19 cellular contexts compared by ENCODE assay signal in the genomic region with DNA sequence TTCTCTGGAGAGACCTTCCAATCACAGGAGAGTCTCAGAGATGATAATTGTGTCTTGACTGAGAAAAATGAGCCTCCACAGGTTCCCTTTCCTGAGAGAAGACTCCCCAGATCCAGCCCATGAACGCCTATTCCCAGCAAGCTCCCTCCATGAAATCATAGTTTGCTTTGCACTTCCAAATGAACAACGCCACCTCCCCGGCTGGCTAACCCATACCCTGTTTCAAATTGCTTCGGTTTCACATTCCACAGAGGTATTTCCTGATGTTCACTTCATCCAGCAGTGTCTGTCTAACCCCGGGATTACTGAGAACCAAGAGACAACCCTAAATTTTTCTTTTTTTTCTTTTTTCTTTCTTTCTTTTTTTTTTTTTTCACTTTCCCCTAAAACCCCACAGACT.
A peak's percentile ranks its signal among the peaks of the same experiment; 100 is the strongest.
DNase-seq lines count a peak whose midpoint lies in the region; ATAC-seq and TF ChIP-seq lines count a peak whose summit lies in the region.
"Had no signal": no experiment of that assay in that cellular context is flagged by ENCODE, and none has a peak within 500 bp of the region (broad histone marks: within the 10 kb centered on the region; RNA-seq: fewer than 3 reads in every experiment).

No MANE protein-coding gene starts in this region.

- H3K27ac ChIP-seq in mammary epithelial cell (ENCODE audit: insufficient read depth, low read depth, low read length): no peak overlapping the region
- no peak overlapping the region for H3K27ac ChIP-seq in breast epithelium
- H3K27ac ChIP-seq in upper lobe of left lung: no peak overlapping the region
- H3K27ac ChIP-seq: 22Rv1, BLaER1 had no signal

- peaks cover 12% of the 10 kb centered on the region for H3K4me1 ChIP-seq in mammary epithelial cell (ENCODE audit: insufficient read depth, low read length)
- no peaks in the 10 kb centered on the region for H3K4me1 ChIP-seq in breast epithelium
- H3K4me1 ChIP-seq in upper lobe of left lung: peaks cover 0 to 7% (median 5%) of the 10 kb centered on the region in 4 donors

- H4K20me1 ChIP-seq in mammary epithelial cell (ENCODE audit: insufficient read depth, low read length): no peaks in the 10 kb centered on the region
- H4K20me1 ChIP-seq: BLaER1 had no signal

- H3K4me3 ChIP-seq in mammary epithelial cell (replicated peaks in 1 of 3; ENCODE audit: insufficient read depth in 1 of 3, low read depth in 2 of 3, low read length in 3 of 3) (no peak overlapping the region), breast epithelium (no peak overlapping the region), upper lobe of left lung (no peak overlapping the region)
- H3K4me3 ChIP-seq: BLaER1, MG63 had no signal

- no peak overlapping the region for H3K4me2 ChIP-seq in mammary epithelial cell (ENCODE audit: insufficient read depth, low read depth, low read length)
- H3K4me2 ChIP-seq: BLaER1 had no signal

- H3K79me2 ChIP-seq in mammary epithelial cell (ENCODE audit: insufficient read depth, low read length): no peaks in the 10 kb centered on the region

- intact Hi-C loops in mammary epithelial cell (cut with micrococcal nuclease) (no loop called here), breast epithelium (cut with DNase I; ENCODE audit: low total_unique reads) (no loop called here)

- TF ChIP-seq CTCF in mammary epithelial cell (conservative IDR thresholded peaks at IDR 0.05 in 1 of 2, IDR thresholded peaks at IDR 0.05 in 1 of 2; ENCODE audit: extremely low read depth in 1 of 2, insufficient read depth in 1 of 2, low read depth in 1 of 2, low read length in 2 of 2): no peak
- no peak for TF ChIP-seq CTCF in breast epithelium (IDR thresholded peaks at IDR 0.05)
- TF ChIP-seq CTCF in brain (conservative IDR thresholded peaks at IDR 0.05): no peak
- TF ChIP-seq CTCF in mesothelial cell of epicardium (IDR thresholded peaks at IDR 0.05; ENCODE audit: unreplicated experiment): no peak
- no peak for TF ChIP-seq CTCF in upper lobe of left lung (IDR thresholded peaks at IDR 0.05)

- H3K36me3 ChIP-seq in mammary epithelial cell (ENCODE audit: insufficient read depth, low read length): no peaks in the 10 kb centered on the region
- H3K36me3 ChIP-seq in breast epithelium: no peaks in the 10 kb centered on the region
- H3K36me3 ChIP-seq in upper lobe of left lung: no peaks in the 10 kb centered on the region
- H3K36me3 ChIP-seq: BLaER1, MG63 had no signal

- in situ Hi-C loops in mammary epithelial cell (cut with MboI; ENCODE audit: low sequenced_read_pairs in 2 of 2): no loop called here

- H3K27me3 Mint-ChIP-seq in brain: peaks cover 2% of the 10 kb centered on the region
- no peaks in the 10 kb centered on the region for H3K27me3 Mint-ChIP-seq in mesothelial cell of epicardium (ENCODE audit: low read depth)

- 21% methylated on average over 5 of the region's 5 CpGs for WGBS in mammary epithelial cell (ENCODE audit: low coverage, missing lambda C conversion rate)
- 70 to 78% methylated on average over 5 of the region's 5 CpGs for WGBS in upper lobe of left lung, 2 donors

- H2AFZ ChIP-seq in mammary epithelial cell (ENCODE audit: low read depth, low read length): peak overlapping the region; percentile 60

- H3K27me3 ChIP-seq in mammary epithelial cell (ENCODE audit: insufficient read depth, low read length) (no peaks in the 10 kb centered on the region), breast epithelium (no peaks in the 10 kb centered on the region), upper lobe of left lung (no peaks in the 10 kb centered on the region)
- H3K27me3 ChIP-seq: BLaER1, MG63 had no signal

- ATAC-seq in GM18909 (IDR thresholded peaks at IDR 0.05; ENCODE audit: poor library complexity, unreplicated experiment): no peak
- no peak for ATAC-seq in activated naive CD4-positive, alpha-beta T cell treated with anti-CD3 and anti-CD28 coated beads, Interleukin-2, amount 50 U/mL, for 72 hours
- no peak for ATAC-seq in upper lobe of left lung (ENCODE audit: low FRiP score in 2 of 2)
- no peak for ATAC-seq in left lobe of liver

- TF ChIP-seq POLR2A in breast epithelium (IDR thresholded peaks at IDR 0.05): no peak
- no peak for TF ChIP-seq POLR2A in upper lobe of left lung (IDR thresholded peaks at IDR 0.05)

- H3K9me3 ChIP-seq in mammary epithelial cell (replicated peaks; ENCODE audit: insufficient read depth, low read length) (no peaks in the 10 kb centered on the region), breast epithelium (no peaks in the 10 kb centered on the region), upper lobe of left lung (no peaks in the 10 kb centered on the region)
- H3K9me3 ChIP-seq: MG63 had no signal

- H3K36me3 Mint-ChIP-seq in brain (no peaks in the 10 kb centered on the region), mesothelial cell of epicardium (peaks cover 22% of the 10 kb centered on the region)
- no peaks in the 10 kb centered on the region for H3K36me3 Mint-ChIP-seq in activated naive CD4-positive, alpha-beta T cell treated with anti-CD3 and anti-CD28 coated beads, Interleukin-2, amount 50 U/mL, for 72 hours
- H3K36me3 Mint-ChIP-seq: CD8-positive, alpha-beta memory T cell had no signal

- BruUV-seq in mammary epithelial cell (replicated peaks; lab: Mats Ljungman, UMichigan): no TSS peak

- dilution Hi-C loops in mammary epithelial cell (cut with HindIII; ENCODE audit: low sequenced_read_pairs): no loop called here

- CTCF ChIA-PET in mammary epithelial cell (lab: Charles Lee; ENCODE audit: low non-redundant PET): no interaction called here

- H3K4me3 Mint-ChIP-seq in brain (no peak overlapping the region), mesothelial cell of epicardium (no peak overlapping the region)
- H3K4me3 Mint-ChIP-seq: HFFc6 had no signal

- no peak overlapping the region for H3K9ac ChIP-seq in mammary epithelial cell (ENCODE audit: insufficient read depth, low read length)
- H3K9ac ChIP-seq: BLaER1 had no signal

- H3K27ac Mint-ChIP-seq in brain (peak overlapping the region in 3 of 5 experiments; percentile 41 to 70 (median 56)), mesothelial cell of epicardium (peak overlapping the region; percentile 59)
- H3K27ac Mint-ChIP-seq in activated naive CD4-positive, alpha-beta T cell treated with anti-CD3 and anti-CD28 coated beads, Interleukin-2, amount 50 U/mL, for 72 hours: no peak overlapping the region
- H3K27ac Mint-ChIP-seq: CD8-positive, alpha-beta memory T cell; HFFc6 had no signal

- no peak for DNase-seq in mammary epithelial cell
- no peak for DNase-seq in breast epithelium (ENCODE audit: low spot score in 2 of 2)
- DNase-seq in mesothelial cell of epicardium (ENCODE audit: low spot score in 2 of 2, unreplicated experiment in 2 of 2): no peak
- DNase-seq in activated naive CD4-positive, alpha-beta T cell treated with anti-CD3 and anti-CD28 coated beads, Interleukin-2, amount 50 U/mL, for 72 hours (ENCODE audit: low spot score in 2 of 2): no peak
- DNase-seq in upper lobe of left lung: no peak
- no peak for DNase-seq in left lobe of liver (ENCODE audit: low spot score)
- DNase-seq: CD8-positive, alpha-beta memory T cell; DMS79; GDM1; HFFc6; MG63; NCI-H1092; NCI-H146; NCI-H2081 treated with DMSO at 0.1 percent for 48 hours; NCI-H510A treated with DMSO at 0.1 percent for 48 hours had no signal

- no peak for TF ChIP-seq EP300 in upper lobe of left lung (IDR thresholded peaks at IDR 0.05)

- H3K4me1 Mint-ChIP-seq in brain: peaks cover 49% of the 10 kb centered on the region
- H3K4me1 Mint-ChIP-seq in mesothelial cell of epicardium: peaks cover 16% of the 10 kb centered on the region
- H3K4me1 Mint-ChIP-seq: CD8-positive, alpha-beta memory T cell had no signal

- peaks cover 0 to 2% (median 1%) of the 10 kb centered on the region in 5 experiments for H3K9me3 Mint-ChIP-seq in brain
- peaks cover 4% of the 10 kb centered on the region for H3K9me3 Mint-ChIP-seq in mesothelial cell of epicardium
- H3K9me3 Mint-ChIP-seq in activated naive CD4-positive, alpha-beta T cell treated with anti-CD3 and anti-CD28 coated beads, Interleukin-2, amount 50 U/mL, for 72 hours: peaks cover 0 to 3% of the 10 kb centered on the region in 2 donors
- H3K9me3 Mint-ChIP-seq: CD8-positive, alpha-beta memory T cell; HFFc6 had no signal

Comparison
In these comparisons a context has a peak if more than half of its experiments do, and no peak if none do; other contexts are left out.
1. H3K27ac Mint-ChIP-seq: peak in brain (3 of 5) and mesothelial cell of epicardium (single experiment); none in activated naive CD4-positive, alpha-beta T cell treated with anti-CD3 and anti-CD28 coated beads, Interleukin-2, amount 50 U/mL, for 72 hours (0 of 2).